In genomic region chr1:113389953-113390834, GRCh38 we compare ENCODE assay signal across 8 cellular contexts. TPM values are rescaled to one million over a fixed set of nuclear protein-coding genes. Genes with fewer than 3 reads are reported as not detected.
DNase-seq lines count a peak whose midpoint lies in the region; ATAC-seq and TF ChIP-seq lines count a peak whose summit lies in the region.

Gene MAGI3 (plus strand): TSS chr1:113390515. CDS start chr1:113391034, 519 bp downstream.

- CTCF ChIA-PET in activated CD4-positive, alpha-beta memory T cell treated with anti-CD3 and anti-CD28 coated beads for 36 hours (lab: Charles Lee), result interaction anchor here (0.8 to 1.4 kb wide), 3 partner anchors 250 to 674 kb away, joined by 3 to 4 read pairs (median 3); no protein-coding TSS in a partner anchor

- H3K4me1 ChIP-seq in BLaER1 treated with 17β-estradiol and CSF1 and Interleukin-3, amounts not matched to agents 10 nM and 100 nM, result peaks cover 22 to 36% (median 31%) of the 10 kb centered on the region in 10 experiments
- peaks cover 0 to 28% (median 5%) of the 10 kb centered on the region in 4 donors for H3K4me1 ChIP-seq in right lobe of liver

- H3K9me3 Mint-ChIP-seq in activated CD4-positive, alpha-beta memory T cell treated with anti-CD3 and anti-CD28 coated beads for 36 hours, result peaks cover 4% of the 10 kb centered on the region

- H3K4me2 ChIP-seq in BLaER1 treated with 17β-estradiol and CSF1 and Interleukin-3, amounts not matched to agents 10 nM and 100 nM, result peak within 1 kb of the TSS; percentile 83 to 98 (median 94)

- peak within 1 kb of the TSS; percentile 92 for H3K4me3 Mint-ChIP-seq in activated CD4-positive, alpha-beta memory T cell treated with anti-CD3 and anti-CD28 coated beads for 36 hours

- no peaks in the 10 kb centered on the region for H3K36me3 Mint-ChIP-seq in activated CD4-positive, alpha-beta memory T cell treated with anti-CD3 and anti-CD28 coated beads for 36 hours

- TF ChIP-seq CTCF in dorsolateral prefrontal cortex (IDR thresholded peaks at IDR 0.05 in 54 of 56, conservative IDR thresholded peaks at IDR 0.05 in 2 of 56; ENCODE audit: low read depth in 1 of 56, partially characterized antibody in 56 of 56) (peak in 21 of 56 donors; percentile 8 to 41 (median 21)), right lobe of liver (IDR thresholded peaks at IDR 0.05) (no peak)

- H4K20me1 ChIP-seq in BLaER1 treated with 17β-estradiol and CSF1 and Interleukin-3, amounts not matched to agents 10 nM and 100 nM, result peaks cover 0 to 32% (median 11%) of the 10 kb centered on the region in 11 experiments; a peak in 12 of 22 replicates

- no peaks in the 10 kb centered on the region for H3K27me3 Mint-ChIP-seq in activated CD4-positive, alpha-beta memory T cell treated with anti-CD3 and anti-CD28 coated beads for 36 hours

- no peaks in the 10 kb centered on the region for H3K27me3 ChIP-seq in BLaER1 treated with 17β-estradiol and CSF1 and Interleukin-3, amounts not matched to agents 10 nM and 100 nM
- H3K27me3 ChIP-seq in dorsolateral prefrontal cortex, result no peaks in the 10 kb centered on the region
- no peaks in the 10 kb centered on the region for H3K27me3 ChIP-seq in right lobe of liver

- H3K9me3 ChIP-seq in BLaER1 treated with 17β-estradiol and CSF1 and Interleukin-3, amounts not matched to agents 10 nM and 100 nM (replicated peaks in 1 of 11), result peaks cover 0 to 6% (median 0%) of the 10 kb centered on the region in 11 experiments; a peak in 5 of 22 replicates
- H3K9me3 ChIP-seq in right lobe of liver, result no peaks in the 10 kb centered on the region

- intact Hi-C loops in activated CD4-positive, alpha-beta memory T cell treated with anti-CD3 and anti-CD28 coated beads for 36 hours (cut with micrococcal nuclease), result loop anchor here (1.0 to 10.0 kb wide), 10 partner anchors 25 to 1365 kb away; partner anchors contain the start of genes CSDE1, LRIG2, PHTF1 and PPM1J
- intact Hi-C loops in dorsolateral prefrontal cortex (cut with DNase I) (no loop called here), right lobe of liver (cut with DNase I) (no loop called here)

- H3K9ac ChIP-seq in BLaER1 treated with 17β-estradiol and CSF1 and Interleukin-3, amounts not matched to agents 10 nM and 100 nM, result peak within 1 kb of the TSS; percentile 83 to 94 (median 89)

- DNase-seq in NCI-H748 treated with DMSO at 0.1 percent for 48 hours (lab: John Stamatoyannopoulos, UW), result peak; percentile 92
- DNase-seq in activated CD4-positive, alpha-beta memory T cell treated with anti-CD3 and anti-CD28 coated beads for 36 hours, result peak; percentile 97
- DNase-seq in dorsolateral prefrontal cortex, result peak; percentile 86 to 99 (median 96)
- DNase-seq in right lobe of liver, result peak; percentile 98 to 99 (median 99)
- DNase-seq in stimulated activated CD4-positive, alpha-beta T cell treated with anti-CD3 and anti-CD28 coated beads, Interleukin-4, amount 100 ng/mL, for 24 hours, result peak; percentile 94

- POLR2A ChIA-PET in activated CD4-positive, alpha-beta memory T cell treated with anti-CD3 and anti-CD28 coated beads for 36 hours (lab: Charles Lee), result interaction anchor here (1.0 to 1.4 kb wide), 3 partner anchors 317 to 769 kb away, joined by 3 to 4 read pairs (median 3); partner anchors contain the start of genes LRIG2 and PHTF1

- whole genome bisulfite sequencing in right lobe of liver (ENCODE audit: insufficient coverage, low coverage, low lambda C conversion rate, missing lambda C conversion rate), result under 1% methylated on average over 34 of the region's 89 CpGs

- H3K4me1 Mint-ChIP-seq in activated CD4-positive, alpha-beta memory T cell treated with anti-CD3 and anti-CD28 coated beads for 36 hours (ENCODE audit: low read depth), result peaks cover 24% of the 10 kb centered on the region

- no peaks in the 10 kb centered on the region for H3K36me3 ChIP-seq in BLaER1 treated with 17β-estradiol and CSF1 and Interleukin-3, amounts not matched to agents 10 nM and 100 nM
- no peaks in the 10 kb centered on the region for H3K36me3 ChIP-seq in right lobe of liver

- H3K27ac ChIP-seq in BLaER1 treated with 17β-estradiol and CSF1 and Interleukin-3, amounts not matched to agents 10 nM and 100 nM, result peak within 1 kb of the TSS; percentile 63 to 92 (median 83)
- H3K27ac ChIP-seq in dorsolateral prefrontal cortex, result peak within 1 kb of the TSS in 58 of 59 donors; percentile 12 to 95 (median 84)
- H3K27ac ChIP-seq in right lobe of liver, result peak within 1 kb of the TSS; percentile 81 to 95 (median 94)

- peak within 1 kb of the TSS; percentile 77 for H3K27ac Mint-ChIP-seq in activated CD4-positive, alpha-beta memory T cell treated with anti-CD3 and anti-CD28 coated beads for 36 hours

- H3K4me3 ChIP-seq in BLaER1 treated with 17β-estradiol and CSF1 and Interleukin-3, amounts not matched to agents 10 nM and 100 nM, result peak within 1 kb of the TSS; percentile 83 to 99 (median 98)
- H3K4me3 ChIP-seq in dorsolateral prefrontal cortex (peak within 1 kb of the TSS; percentile 65 to 98 (median 92)), right lobe of liver (peak within 1 kb of the TSS; percentile 70 to 83 (median 79))

- peak; percentile 99 for ATAC-seq in GM19395 (IDR thresholded peaks at IDR 0.05; ENCODE audit: unreplicated experiment)
- peak; percentile 96 for ATAC-seq in HG03558 (IDR thresholded peaks at IDR 0.05; ENCODE audit: extremely low read depth, unreplicated experiment)
- peak; percentile 82 to 93 (median 88) for ATAC-seq in right lobe of liver

- TF ChIP-seq POLR2A in right lobe of liver (IDR thresholded peaks at IDR 0.05), result peak; percentile 94

RNA-seq across cellular contexts. Expression of gene MAGI3, which starts in this region (rescaled TPM):
- total RNA-seq in activated CD4-positive, alpha-beta memory T cell treated with anti-CD3 and anti-CD28 coated beads for 36 hours, result 1 to 10 TPM; 7.3 to 7.4 TPM
- total RNA-seq in dorsolateral prefrontal cortex (10 to 100 TPM; 16.5 to 59.9 (median 44.5) TPM), right lobe of liver (10 to 100 TPM in 5 of 6 experiments, 1 to 10 TPM in 1; 8.5 to 14.5 (median 12.3) TPM)

Comparison
In these comparisons a context has a peak if more than half of its experiments do, and no peak if none do; other contexts are left out.
1. Peak in every context shown above with its lines: DNase-seq, ATAC-seq, H3K4me3 ChIP-seq and H3K27ac ChIP-seq.